ENCODE assay signal across 21 cellular contexts in the genomic region with DNA sequence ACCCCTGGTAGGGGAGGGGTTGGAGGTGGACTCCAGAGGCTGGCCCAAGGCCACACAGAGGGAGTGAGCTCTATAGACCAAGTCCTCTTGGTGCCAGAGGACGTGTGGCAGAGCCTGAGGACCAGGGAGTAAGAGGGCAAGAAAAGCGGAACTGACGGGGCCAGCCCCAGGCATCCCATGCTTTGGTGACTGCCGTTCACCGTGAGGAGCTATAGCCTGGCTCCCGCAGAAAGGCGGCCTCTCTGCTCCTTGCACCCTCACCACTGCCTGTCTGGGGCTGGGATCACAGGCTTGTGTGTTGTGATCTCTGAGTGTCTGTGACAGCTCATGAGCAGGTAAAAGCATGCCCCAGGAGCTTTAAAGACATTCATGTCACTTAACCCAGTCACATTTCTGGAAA.
DNase-seq lines count a peak whose midpoint lies in the region; ATAC-seq, FAIRE-seq and TF ChIP-seq lines count a peak whose summit lies in the region.
"Had no signal": no experiment of that assay in that cellular context is flagged by ENCODE, and none has a peak within 500 bp of the region (broad histone marks: within the 10 kb centered on the region; RNA-seq: fewer than 3 reads in every experiment).

No MANE protein-coding gene starts in this region.

- H3K9me3 ChIP-seq in BLaER1 treated with 17β-estradiol and CSF1 and Interleukin-3, amounts not matched to agents 10 nM and 100 nM (replicated peaks in 1 of 11): no peaks in the 10 kb centered on the region
- H3K9me3 ChIP-seq in K562 (replicated peaks; ENCODE audit: control insufficient read depth, insufficient read depth, low read depth, low read length): no peaks in the 10 kb centered on the region
- peaks cover 0 to 3% of the 10 kb centered on the region in 2 donors for H3K9me3 ChIP-seq in lung (ENCODE audit: control insufficient read depth in 2 of 2, insufficient read depth in 1 of 2, low read length in 1 of 2)
- H3K9me3 ChIP-seq: A549, MG63 had no signal

- in situ Hi-C loops in K562 (cut with MboI): no loop called here

- WGBS in K562 (ENCODE audit: insufficient coverage, low coverage, missing lambda C conversion rate): 2% methylated on average over 7 of the region's 7 CpGs
- WGBS in lung, 2 donors: 80 to 91% methylated on average over 7 of the region's 7 CpGs

- TF ChIP-seq EP300 in K562 (IDR thresholded peaks at IDR 0.05; ENCODE audit: low read length): no peak

- no peaks in the 10 kb centered on the region for H3K36me3 ChIP-seq in BLaER1 treated with 17β-estradiol and CSF1 and Interleukin-3, amounts not matched to agents 10 nM and 100 nM
- H3K36me3 ChIP-seq in K562 (ENCODE audit: control insufficient read depth, insufficient read depth, low read length): no peaks in the 10 kb centered on the region
- H3K36me3 ChIP-seq in lung (ENCODE audit: control insufficient read depth in 2 of 2, insufficient read depth in 2 of 2, low read length in 2 of 2): no peaks in the 10 kb centered on the region
- H3K36me3 ChIP-seq: MG63 had no signal

- no peaks in the 10 kb centered on the region for H3K9me1 ChIP-seq in K562 (ENCODE audit: control insufficient read depth, insufficient read depth, low read length)

- no peak for TF ChIP-seq POLR2A in K562 (conservative IDR thresholded peaks at IDR 0.05)

- H3K4me3 ChIP-seq in BLaER1 treated with 17β-estradiol and CSF1 and Interleukin-3, amounts not matched to agents 10 nM and 100 nM: no peak overlapping the region
- H3K4me3 ChIP-seq in K562: no peak overlapping the region
- no peak overlapping the region for H3K4me3 ChIP-seq in lung
- H3K4me3 ChIP-seq: A549, MG63, PC-9 had no signal

- no peaks in the 10 kb centered on the region for H4K20me1 ChIP-seq in BLaER1 treated with 17β-estradiol and CSF1 and Interleukin-3, amounts not matched to agents 10 nM and 100 nM
- H4K20me1 ChIP-seq in K562 (replicated peaks; ENCODE audit: control insufficient read depth, insufficient read depth, low read length): no peaks in the 10 kb centered on the region

- no peak for TF ChIP-seq CTCF in K562 (IDR thresholded peaks at IDR 0.05 in 2 of 3, conservative IDR thresholded peaks at IDR 0.05 in 1 of 3; ENCODE audit: insufficient read depth in 2 of 3, low read depth in 1 of 3, low read length in 3 of 3)
- no peak for TF ChIP-seq CTCF in lung (IDR thresholded peaks at IDR 0.05; ENCODE audit: control extremely low read depth, extremely low read depth)

- no peak overlapping the region for H2AFZ ChIP-seq in K562 (ENCODE audit: low read depth, low read length)
- H2AFZ ChIP-seq: PC-9 had no signal

- H3K27me3 ChIP-seq in BLaER1 treated with 17β-estradiol and CSF1 and Interleukin-3, amounts not matched to agents 10 nM and 100 nM: no peaks in the 10 kb centered on the region
- peaks cover 2 to 18% of the 10 kb centered on the region in 2 experiments; a peak in 3 of 5 replicates for H3K27me3 ChIP-seq in K562 (ENCODE audit: control insufficient read depth in 2 of 2, insufficient read depth in 2 of 2, low read length in 2 of 2)
- no peaks in the 10 kb centered on the region for H3K27me3 ChIP-seq in lung (ENCODE audit: control insufficient read depth, insufficient read depth)
- H3K27me3 ChIP-seq: MG63 had no signal

- no peak overlapping the region for H3K9ac ChIP-seq in BLaER1 treated with 17β-estradiol and CSF1 and Interleukin-3, amounts not matched to agents 10 nM and 100 nM
- H3K9ac ChIP-seq in K562 (ENCODE audit: insufficient read depth in 1 of 2, low read depth in 2 of 2, low read length in 2 of 2): no peak overlapping the region

- ATAC-seq in K562 (no peak), lung (ENCODE audit: insufficient read depth, low FRiP score) (no peak)
- ATAC-seq: A549 had no signal

- CTCF ChIA-PET in K562 (lab: Yijun Ruan, JAX; ENCODE audit: low intra/inter-chr PET ratio): no interaction called here

- intact Hi-C loops in K562 (cut with micrococcal nuclease): no loop called here

- no peaks in the 10 kb centered on the region for H3K79me2 ChIP-seq in K562 (ENCODE audit: control insufficient read depth, insufficient read depth, low read length)

- DNase-seq in AG20443 (ENCODE audit: low spot score) (peak; percentile 5), K562 (ENCODE audit: extremely low read depth in 1 of 4, low spot score in 3 of 4) (no peak), lung (ENCODE audit: low spot score) (peak; percentile 25), HUDEP-2 (lab: John Stamatoyannopoulos, UW; ENCODE audit: unreplicated experiment in 76 of 76) (no peak), NCI-H128 (lab: John Stamatoyannopoulos, UW; ENCODE audit: unreplicated experiment) (no peak), NCI-H187 (lab: John Stamatoyannopoulos, UW) (no peak)
- DNase-seq: CD8-positive, alpha-beta memory T cell; DMS 273 treated with DMSO at 0.1 percent for 48 hours; DND-41; KBM-7; MG63; NCI-H1436; NCI-H187 treated with DMSO at 0.1 percent for 48 hours; NCI-H446 treated with DMSO at 0.1 percent for 48 hours; NCI-H526; PC-9; Right ventricle myocardium superior; T-helper 1 cell had no signal

- no peak overlapping the region for H3K27ac ChIP-seq in BLaER1 treated with 17β-estradiol and CSF1 and Interleukin-3, amounts not matched to agents 10 nM and 100 nM
- H3K27ac ChIP-seq in K562 (ENCODE audit: extremely low read depth, low read depth, low read length): no peak overlapping the region
- H3K27ac ChIP-seq in lung (ENCODE audit: low read depth in 1 of 2, low read length in 1 of 2): no peak overlapping the region
- H3K27ac ChIP-seq: A549, PC-9 had no signal

- peak overlapping the region in 8 of 11 experiments; percentile 45 to 82 (median 57); a peak in 11 of 22 replicates for H3K4me2 ChIP-seq in BLaER1 treated with 17β-estradiol and CSF1 and Interleukin-3, amounts not matched to agents 10 nM and 100 nM
- no peak overlapping the region for H3K4me2 ChIP-seq in K562 (ENCODE audit: insufficient read depth, low read length)
- H3K4me2 ChIP-seq: A549, PC-9 had no signal

- TF ChIP-seq RAD21 in K562 (CRISPR knock-in tag; conservative IDR thresholded peaks at IDR 0.05 in 1 of 2, IDR thresholded peaks at IDR 0.05 in 1 of 2): no peak

- POLR2A ChIA-PET in K562 (lab: Yijun Ruan, JAX): no interaction called here

- peaks cover 0 to 61% (median 51%) of the 10 kb centered on the region in 10 experiments; a peak in 18 of 20 replicates for H3K4me1 ChIP-seq in BLaER1 treated with 17β-estradiol and CSF1 and Interleukin-3, amounts not matched to agents 10 nM and 100 nM
- H3K4me1 ChIP-seq in K562 (replicated peaks in 1 of 2; ENCODE audit: control insufficient read depth in 2 of 2, insufficient read depth in 2 of 2, low read length in 2 of 2) (no peaks in the 10 kb centered on the region), lung (ENCODE audit: control insufficient read depth in 2 of 2, insufficient read depth in 2 of 2, low read length in 2 of 2) (no peaks in the 10 kb centered on the region)
- H3K4me1 ChIP-seq: A549 had no signal

- no peak for FAIRE-seq in K562 (lab: Jason Lieb, UNC)
- FAIRE-seq: A549, GM19239 had no signal

- BruUV-seq in K562 (replicated peaks; lab: Mats Ljungman, UMichigan): no TSS peak

TF ChIP-seq in K562, 482 proteins besides CTCF, POLR2A, EP300 and RAD21:
- TF ChIP-seq, protein P1, sequence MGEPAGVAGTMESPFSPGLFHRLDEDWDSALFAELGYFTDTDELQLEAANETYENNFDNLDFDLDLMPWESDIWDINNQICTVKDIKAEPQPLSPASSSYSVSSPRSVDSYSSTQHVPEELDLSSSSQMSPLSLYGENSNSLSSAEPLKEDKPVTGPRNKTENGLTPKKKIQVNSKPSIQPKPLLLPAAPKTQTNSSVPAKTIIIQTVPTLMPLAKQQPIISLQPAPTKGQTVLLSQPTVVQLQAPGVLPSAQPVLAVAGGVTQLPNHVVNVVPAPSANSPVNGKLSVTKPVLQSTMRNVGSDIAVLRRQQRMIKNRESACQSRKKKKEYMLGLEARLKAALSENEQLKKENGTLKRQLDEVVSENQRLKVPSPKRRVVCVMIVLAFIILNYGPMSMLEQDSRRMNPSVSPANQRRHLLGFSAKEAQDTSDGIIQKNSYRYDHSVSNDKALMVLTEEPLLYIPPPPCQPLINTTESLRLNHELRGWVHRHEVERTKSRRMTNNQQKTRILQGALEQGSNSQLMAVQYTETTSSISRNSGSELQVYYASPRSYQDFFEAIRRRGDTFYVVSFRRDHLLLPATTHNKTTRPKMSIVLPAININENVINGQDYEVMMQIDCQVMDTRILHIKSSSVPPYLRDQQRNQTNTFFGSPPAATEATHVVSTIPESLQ (CRISPR knock-in tag; IDR thresholded peaks at IDR 0.05): no peak
- TF ChIP-seq SPI1 (IDR thresholded peaks at IDR 0.05; ENCODE audit: borderline replicate concordance, low read depth, low read length): peak; percentile 26; the same call in 1 of the 2 replicates

Comparison
In these comparisons a context has a peak if more than half of its experiments do, and no peak if none do; other contexts are left out.
1. DNase-seq: peak in AG20443 (single experiment) and lung (single experiment); none in K562 (0 of 4), HUDEP-2 (0 of 76), NCI-H128 (single experiment) and NCI-H187 (0 of 2).